Comparison of ENCODE assay signal across 22 cellular contexts in genomic region chr3:32552013-32552412, GRCh38. TPM values are rescaled to one million over a fixed set of nuclear protein-coding genes. Genes with fewer than 3 reads are reported as not detected.
DNase-seq lines count a peak whose midpoint lies in the region; ATAC-seq and TF ChIP-seq lines count a peak whose summit lies in the region.
"Had no signal": no experiment of that assay in that cellular context is flagged by ENCODE, and none has a peak within 500 bp of the region (broad histone marks: within the 10 kb centered on the region; RNA-seq: fewer than 3 reads in every experiment).

No MANE protein-coding gene starts in this region.

- H3K4me1 Mint-ChIP-seq in activated CD8-positive, alpha-beta T cell treated with anti-CD3 and anti-CD28 coated beads, Interleukin-2, amount 10 ng/mL, durations not matched to agents 7 days and 5 days (ENCODE audit: low read depth) = peaks cover 27% of the 10 kb centered on the region
- H3K4me1 Mint-ChIP-seq in activated CD8-positive, alpha-beta T cell treated with anti-CD3 and anti-CD28 coated beads for 36 hours (ENCODE audit: low read depth) = peaks cover 38% of the 10 kb centered on the region
- peaks cover 34% of the 10 kb centered on the region for H3K4me1 Mint-ChIP-seq in activated T-helper 17 cell treated with anti-CD3 and anti-CD28 coated beads, Interleukin-2, amount 50 U/mL, for 72 hours
- H3K4me1 Mint-ChIP-seq in memory B cell = peaks cover 30% of the 10 kb centered on the region
- H3K4me1 Mint-ChIP-seq in stimulated activated memory B cell treated with anti-CD40 and anti-IgM and Interleukin-4, amounts not matched to agents 10 μg/mL and 1 μg/mL and 100 μg/mL, for 72 hours = peaks cover 50% of the 10 kb centered on the region

- POLR2A ChIA-PET in activated CD8-positive, alpha-beta T cell treated with anti-CD3 and anti-CD28 coated beads, Interleukin-2, amount 10 ng/mL, durations not matched to agents 7 days and 5 days (lab: Charles Lee) = no interaction called here
- POLR2A ChIA-PET in activated CD8-positive, alpha-beta T cell treated with anti-CD3 and anti-CD28 coated beads for 36 hours (lab: Charles Lee) = interaction anchor here (2.3 kb wide), 1 partner anchor 18 kb away, joined by 9 read pairs; the partner anchor contains the start of gene DYNC1LI1

- ATAC-seq in activated CD8-positive, alpha-beta T cell treated with anti-CD3 and anti-CD28 coated beads, Interleukin-2, amount 10 ng/mL, durations not matched to agents 7 days and 5 days = no peak
- no peak for ATAC-seq in activated CD8-positive, alpha-beta T cell treated with anti-CD3 and anti-CD28 coated beads for 36 hours
- no peak for ATAC-seq in activated T-helper 17 cell treated with anti-CD3 and anti-CD28 coated beads, Interleukin-2, amount 50 U/mL, for 72 hours (replicated peaks)
- ATAC-seq in memory B cell (ENCODE audit: low read depth) = no peak
- ATAC-seq in stimulated activated memory B cell treated with anti-CD40 and anti-IgM and Interleukin-4, amounts not matched to agents 10 μg/mL and 1 μg/mL and 100 μg/mL, for 72 hours = no peak
- ATAC-seq: GM23338, Right ventricle myocardium inferior had no signal

- no peak overlapping the region for H3K4me3 Mint-ChIP-seq in activated CD8-positive, alpha-beta T cell treated with anti-CD3 and anti-CD28 coated beads, Interleukin-2, amount 10 ng/mL, durations not matched to agents 7 days and 5 days
- no peak overlapping the region for H3K4me3 Mint-ChIP-seq in activated CD8-positive, alpha-beta T cell treated with anti-CD3 and anti-CD28 coated beads for 36 hours
- H3K4me3 Mint-ChIP-seq in activated T-helper 17 cell treated with anti-CD3 and anti-CD28 coated beads, Interleukin-2, amount 50 U/mL, for 72 hours = no peak overlapping the region
- no peak overlapping the region for H3K4me3 Mint-ChIP-seq in memory B cell
- H3K4me3 Mint-ChIP-seq in stimulated activated memory B cell treated with anti-CD40 and anti-IgM and Interleukin-4, amounts not matched to agents 10 μg/mL and 1 μg/mL and 100 μg/mL, for 72 hours = no peak overlapping the region
- H3K4me3 Mint-ChIP-seq: CD4-positive, alpha-beta memory T cell; GM23338; HFFc6 had no signal

- no peaks in the 10 kb centered on the region for H3K27me3 Mint-ChIP-seq in activated CD8-positive, alpha-beta T cell treated with anti-CD3 and anti-CD28 coated beads, Interleukin-2, amount 10 ng/mL, durations not matched to agents 7 days and 5 days (ENCODE audit: low read depth)
- H3K27me3 Mint-ChIP-seq in activated CD8-positive, alpha-beta T cell treated with anti-CD3 and anti-CD28 coated beads for 36 hours = no peaks in the 10 kb centered on the region
- H3K27me3 Mint-ChIP-seq in activated T-helper 17 cell treated with anti-CD3 and anti-CD28 coated beads, Interleukin-2, amount 50 U/mL, for 72 hours = no peaks in the 10 kb centered on the region
- H3K27me3 Mint-ChIP-seq in memory B cell = no peaks in the 10 kb centered on the region
- H3K27me3 Mint-ChIP-seq in stimulated activated memory B cell treated with anti-CD40 and anti-IgM and Interleukin-4, amounts not matched to agents 10 μg/mL and 1 μg/mL and 100 μg/mL, for 72 hours = no peaks in the 10 kb centered on the region
- H3K27me3 Mint-ChIP-seq: CD4-positive, alpha-beta memory T cell had no signal

- no peaks in the 10 kb centered on the region for H3K9me3 Mint-ChIP-seq in activated CD8-positive, alpha-beta T cell treated with anti-CD3 and anti-CD28 coated beads, Interleukin-2, amount 10 ng/mL, durations not matched to agents 7 days and 5 days (ENCODE audit: insufficient read depth)
- no peaks in the 10 kb centered on the region for H3K9me3 Mint-ChIP-seq in activated CD8-positive, alpha-beta T cell treated with anti-CD3 and anti-CD28 coated beads for 36 hours
- H3K9me3 Mint-ChIP-seq in activated T-helper 17 cell treated with anti-CD3 and anti-CD28 coated beads, Interleukin-2, amount 50 U/mL, for 72 hours = no peaks in the 10 kb centered on the region
- no peaks in the 10 kb centered on the region for H3K9me3 Mint-ChIP-seq in memory B cell
- no peaks in the 10 kb centered on the region for H3K9me3 Mint-ChIP-seq in stimulated activated memory B cell treated with anti-CD40 and anti-IgM and Interleukin-4, amounts not matched to agents 10 μg/mL and 1 μg/mL and 100 μg/mL, for 72 hours
- H3K9me3 Mint-ChIP-seq: CD4-positive, alpha-beta memory T cell; GM23338; HFFc6 had no signal

- CTCF ChIA-PET in activated CD8-positive, alpha-beta T cell treated with anti-CD3 and anti-CD28 coated beads, Interleukin-2, amount 10 ng/mL, durations not matched to agents 7 days and 5 days (lab: Charles Lee) = no interaction called here
- CTCF ChIA-PET in activated CD8-positive, alpha-beta T cell treated with anti-CD3 and anti-CD28 coated beads for 36 hours (lab: Charles Lee) = no interaction called here

- H3K27ac Mint-ChIP-seq in activated CD8-positive, alpha-beta T cell treated with anti-CD3 and anti-CD28 coated beads, Interleukin-2, amount 10 ng/mL, durations not matched to agents 7 days and 5 days = peak overlapping the region; percentile 14
- no peak overlapping the region for H3K27ac Mint-ChIP-seq in activated CD8-positive, alpha-beta T cell treated with anti-CD3 and anti-CD28 coated beads for 36 hours
- peak overlapping the region; percentile 1 for H3K27ac Mint-ChIP-seq in activated T-helper 17 cell treated with anti-CD3 and anti-CD28 coated beads, Interleukin-2, amount 50 U/mL, for 72 hours
- H3K27ac Mint-ChIP-seq in memory B cell = peak overlapping the region; percentile 35
- H3K27ac Mint-ChIP-seq in stimulated activated memory B cell treated with anti-CD40 and anti-IgM and Interleukin-4, amounts not matched to agents 10 μg/mL and 1 μg/mL and 100 μg/mL, for 72 hours = peak overlapping the region; percentile 3
- H3K27ac Mint-ChIP-seq: GM23338, HFFc6 had no signal

- H3K36me3 Mint-ChIP-seq in activated CD8-positive, alpha-beta T cell treated with anti-CD3 and anti-CD28 coated beads, Interleukin-2, amount 10 ng/mL, durations not matched to agents 7 days and 5 days (ENCODE audit: low read depth) = peaks cover 3% of the 10 kb centered on the region
- H3K36me3 Mint-ChIP-seq in activated CD8-positive, alpha-beta T cell treated with anti-CD3 and anti-CD28 coated beads for 36 hours (ENCODE audit: low read depth) = no peaks in the 10 kb centered on the region
- peaks cover 8% of the 10 kb centered on the region for H3K36me3 Mint-ChIP-seq in activated T-helper 17 cell treated with anti-CD3 and anti-CD28 coated beads, Interleukin-2, amount 50 U/mL, for 72 hours (ENCODE audit: low read depth)
- H3K36me3 Mint-ChIP-seq in memory B cell = peaks cover 5% of the 10 kb centered on the region
- H3K36me3 Mint-ChIP-seq in stimulated activated memory B cell treated with anti-CD40 and anti-IgM and Interleukin-4, amounts not matched to agents 10 μg/mL and 1 μg/mL and 100 μg/mL, for 72 hours = peaks cover 10% of the 10 kb centered on the region

- DNase-seq in activated CD8-positive, alpha-beta T cell treated with anti-CD3 and anti-CD28 coated beads, Interleukin-2, amount 10 ng/mL, durations not matched to agents 7 days and 5 days = no peak
- no peak for DNase-seq in activated CD8-positive, alpha-beta T cell treated with anti-CD3 and anti-CD28 coated beads for 36 hours
- DNase-seq in memory B cell (ENCODE audit: low spot score in 2 of 2) = no peak
- DNase-seq in activated CD4-positive, alpha-beta T cell treated with anti-CD3 and anti-CD28 coated beads for 4 hours = no peak
- DNase-seq in epidermal melanocyte (ENCODE audit: insufficient read length, low spot score) = no peak
- DNase-seq in GOT3 (lab: John Stamatoyannopoulos, UW) = no peak
- DNase-seq: 8988T; ACHN; Caco-2; CD4-positive, alpha-beta memory T cell; HFFc6; KG1; MM.1S; NCI-H2029; NCI-H446; NCI-H524 treated with DMSO at 0.1 percent for 48 hours; NCI-H774; SJCRH30 had no signal

- intact Hi-C loops in activated CD8-positive, alpha-beta T cell treated with anti-CD3 and anti-CD28 coated beads for 36 hours (cut with micrococcal nuclease) = no loop called here

- no peak for TF ChIP-seq CTCF in activated CD8-positive, alpha-beta T cell treated with anti-CD3 and anti-CD28 coated beads for 36 hours (IDR thresholded peaks at IDR 0.05)

RNA-seq across cellular contexts. Expression of gene DYNC1LI1, which starts 18.6 kb away (rescaled TPM):
- 10 to 100 TPM; 32.0 to 33.4 TPM for total RNA-seq in activated CD8-positive, alpha-beta T cell treated with anti-CD3 and anti-CD28 coated beads, Interleukin-2, amount 10 ng/mL, durations not matched to agents 7 days and 5 days
- 10 to 100 TPM; 31.0 to 31.8 TPM for total RNA-seq in activated CD8-positive, alpha-beta T cell treated with anti-CD3 and anti-CD28 coated beads for 36 hours
- total RNA-seq in activated T-helper 17 cell treated with anti-CD3 and anti-CD28 coated beads, Interleukin-2, amount 50 U/mL, for 72 hours = 10 to 100 TPM; 21.3 to 35.9 TPM

RNA-seq across cellular contexts. Expression of gene CMTM6, which starts 49.4 kb away (rescaled TPM):
- total RNA-seq in activated CD8-positive, alpha-beta T cell treated with anti-CD3 and anti-CD28 coated beads, Interleukin-2, amount 10 ng/mL, durations not matched to agents 7 days and 5 days = 10 to 100 TPM; 49.1 to 51.5 TPM
- total RNA-seq in activated CD8-positive, alpha-beta T cell treated with anti-CD3 and anti-CD28 coated beads for 36 hours = 10 to 100 TPM; 49.8 to 50.1 TPM
- 100 to 1,000 TPM; 101 to 124 TPM for total RNA-seq in activated T-helper 17 cell treated with anti-CD3 and anti-CD28 coated beads, Interleukin-2, amount 50 U/mL, for 72 hours
